ENCODE assay signal across 8 cellular contexts in the genomic region with DNA sequence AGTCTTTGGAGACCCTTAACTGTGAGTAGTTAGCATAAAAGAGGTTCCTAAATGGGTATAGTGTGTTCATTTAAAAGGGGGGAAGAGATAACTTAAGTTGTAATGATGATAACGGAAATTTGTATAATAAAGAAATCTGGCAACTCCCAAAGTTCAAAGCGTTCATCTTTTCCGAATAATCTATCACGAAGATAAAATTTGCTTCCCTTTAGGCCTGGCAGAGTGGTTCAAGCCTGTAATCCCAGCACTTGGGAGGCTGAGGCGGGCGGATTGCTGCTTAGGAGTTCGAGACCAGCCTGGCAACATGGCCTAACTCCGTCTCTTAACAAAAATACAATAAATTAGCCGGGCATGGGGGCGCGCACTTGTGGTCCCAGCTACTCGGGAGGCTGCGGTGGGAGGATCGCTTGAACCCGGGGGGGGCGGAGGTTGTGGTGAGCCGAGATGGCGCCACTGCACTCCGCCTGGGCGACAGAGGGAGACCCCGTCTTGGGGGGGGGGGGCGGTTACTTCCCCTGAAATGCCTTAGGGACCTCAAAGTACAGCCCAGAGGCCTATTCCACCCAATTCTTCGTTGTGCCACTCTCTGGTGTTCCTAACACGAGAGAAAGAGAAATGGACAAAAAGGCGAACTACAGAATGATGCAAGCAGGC. TPM values are rescaled to one million over a fixed set of nuclear protein-coding genes. Genes with fewer than 3 reads are reported as not detected.
DNase-seq lines count a peak whose midpoint lies in the region; ATAC-seq, FAIRE-seq and TF ChIP-seq lines count a peak whose summit lies in the region.

No MANE protein-coding gene starts in this region.

- TF ChIP-seq EP300 in A549 (IDR thresholded peaks at IDR 0.05), result no peak

- peak; percentile 20 to 45; a peak in 4 of 6 replicates for ATAC-seq in A549

- H4K20me1 ChIP-seq in fibroblast of lung (ENCODE audit: control insufficient read depth, extremely low read depth, insufficient read depth, low read length) (no peaks in the 10 kb centered on the region), osteoblast (ENCODE audit: insufficient read depth, low read length) (peaks cover 3% of the 10 kb centered on the region)

- no peak for TF ChIP-seq RAD21 in A549 (conservative IDR thresholded peaks at IDR 0.05 in 1 of 2, IDR thresholded peaks at IDR 0.05 in 1 of 2)

- H3K4me1 ChIP-seq in A549 (peaks cover 13% of the 10 kb centered on the region; the same call in 2 of the 3 replicates), HUES48 (ENCODE audit: control insufficient read depth, insufficient read depth, low read length) (no peaks in the 10 kb centered on the region), fibroblast of lung (ENCODE audit: control insufficient read depth, extremely low read depth, insufficient read depth, low read length) (peaks cover 2% of the 10 kb centered on the region), osteoblast (ENCODE audit: insufficient read depth, low read length) (peaks cover 3% of the 10 kb centered on the region)

- DNase-seq in A549 (ENCODE audit: low read depth in 1 of 2, low spot score in 1 of 2) (peak in 1 of 2 experiments; percentile 8), activated T-cell treated with anti-CD3 and anti-CD28 coated beads for 24 hours (ENCODE audit: low read depth) (peak; percentile 17), fibroblast of lung (ENCODE audit: low read depth in 2 of 2) (peak; percentile 7 to 16), osteoblast (ENCODE audit: insufficient read length, low spot score, missing footprints) (peak; percentile 84), ureter (ENCODE audit: low spot score) (peak; percentile 48), DMS53 (lab: John Stamatoyannopoulos, UW) (no peak), NK-92 (lab: John Stamatoyannopoulos, UW; ENCODE audit: unreplicated experiment) (no peak)

- H3K9ac ChIP-seq in HUES48 (ENCODE audit: low read depth, low read length) (peak overlapping the region; percentile 72), fibroblast of lung (ENCODE audit: insufficient read depth, low read length) (peak overlapping the region; percentile 82)

- H2AFZ ChIP-seq in fibroblast of lung (ENCODE audit: low read length) (peak overlapping the region; percentile 15), osteoblast (ENCODE audit: low read length) (peak overlapping the region; percentile 95)

- CTCF ChIA-PET in A549 (lab: Yijun Ruan, JAX), result interaction anchor here (1.3 to 1.7 kb wide), 3 partner anchors 11 to 1006 kb away, joined by 3 to 5 read pairs (median 4); no protein-coding TSS in a partner anchor

- TF ChIP-seq POLR2A in A549 (IDR thresholded peaks at IDR 0.05; ENCODE audit: low read length), result no peak

- H3K27ac ChIP-seq in A549, result peak overlapping the region; percentile 84 to 97
- H3K27ac ChIP-seq in HUES48 (ENCODE audit: low read depth, low read length), result peak overlapping the region; percentile 96
- peak overlapping the region; percentile 96 for H3K27ac ChIP-seq in fibroblast of lung (ENCODE audit: insufficient read depth, low read length)
- H3K27ac ChIP-seq in osteoblast (ENCODE audit: low read depth, low read length), result peak overlapping the region; percentile 98

- POLR2A ChIA-PET in A549 (lab: Yijun Ruan, JAX), result no interaction called here

- H3K4me3 ChIP-seq in A549, result peak overlapping the region; percentile 95
- H3K4me3 ChIP-seq in HUES48 (ENCODE audit: low read depth, low read length), result peak overlapping the region; percentile 79
- peak overlapping the region; percentile 48 to 99 (median 64) for H3K4me3 ChIP-seq in fibroblast of lung (replicated peaks in 1 of 4; ENCODE audit: control extremely low read depth in 1 of 4, insufficient read depth in 1 of 4, low read depth in 3 of 4, low read length in 4 of 4)
- H3K4me3 ChIP-seq in osteoblast (ENCODE audit: insufficient read depth, low read length), result peak overlapping the region; percentile 92

- peak overlapping the region; percentile 90 for H3K4me2 ChIP-seq in A549
- peak overlapping the region; percentile 18 for H3K4me2 ChIP-seq in fibroblast of lung (ENCODE audit: extremely low read depth, insufficient read depth, low read length)
- H3K4me2 ChIP-seq in osteoblast (ENCODE audit: insufficient read depth, low read length), result peak overlapping the region; percentile 75

- no peaks in the 10 kb centered on the region for H3K27me3 ChIP-seq in HUES48 (ENCODE audit: control insufficient read depth, insufficient read depth, low read length)
- H3K27me3 ChIP-seq in fibroblast of lung (ENCODE audit: control insufficient read depth, insufficient read depth, low read length), result no peaks in the 10 kb centered on the region
- no peaks in the 10 kb centered on the region for H3K27me3 ChIP-seq in osteoblast (ENCODE audit: insufficient read depth, low read length)

- H3K79me2 ChIP-seq in fibroblast of lung (ENCODE audit: control insufficient read depth, insufficient read depth, low read length) (peaks cover 48% of the 10 kb centered on the region), osteoblast (ENCODE audit: insufficient read depth, low read length) (peaks cover 56% of the 10 kb centered on the region)

- H3K36me3 ChIP-seq in HUES48 (ENCODE audit: control insufficient read depth, insufficient read depth, low read length) (peaks cover 27% of the 10 kb centered on the region), fibroblast of lung (ENCODE audit: control insufficient read depth, insufficient read depth, low read length) (peaks cover 3% of the 10 kb centered on the region), osteoblast (ENCODE audit: insufficient read depth, low read length) (peaks cover 17% of the 10 kb centered on the region)

- no peaks in the 10 kb centered on the region for H3K9me3 ChIP-seq in A549
- H3K9me3 ChIP-seq in HUES48 (ENCODE audit: control insufficient read depth, insufficient read depth, low read length), result no peaks in the 10 kb centered on the region
- H3K9me3 ChIP-seq in fibroblast of lung (ENCODE audit: control insufficient read depth, insufficient read depth, low read depth, low read length), result no peaks in the 10 kb centered on the region
- H3K9me3 ChIP-seq in osteoblast (ENCODE audit: low read depth, low read length), result no peaks in the 10 kb centered on the region

- 25% methylated on average over 16 of the region's 25 CpGs for WGBS in A549 (ENCODE audit: missing lambda C conversion rate)

- no peak for TF ChIP-seq CTCF in A549 (IDR thresholded peaks at IDR 0.05)
- no peak for TF ChIP-seq CTCF in fibroblast of lung (conservative IDR thresholded peaks at IDR 0.05 in 1 of 2, IDR thresholded peaks at IDR 0.05 in 1 of 2; ENCODE audit: low read depth in 1 of 2, low read length in 2 of 2)
- TF ChIP-seq CTCF in osteoblast (IDR thresholded peaks at IDR 0.05; ENCODE audit: extremely low read depth, low read depth, low read length), result no peak

- FAIRE-seq in A549 (lab: Jason Lieb, UNC), result no peak

TF ChIP-seq in A549, 52 proteins besides CTCF, POLR2A, EP300 and RAD21 (continues in another document):
- TF ChIP-seq RCOR1 (IDR thresholded peaks at IDR 0.05; ENCODE audit: low read depth, low read length) (no peak), ZSCAN20 (CRISPR knock-in tag; IDR thresholded peaks at IDR 0.05) (no peak), ZC3H11A (IDR thresholded peaks at IDR 0.05) (no peak), RFX5 (IDR thresholded peaks at IDR 0.05) (no peak), EHMT2 (IDR thresholded peaks at IDR 0.05; ENCODE audit: low read depth) (no peak), TP53 (CRISPR knock-in tag; IDR thresholded peaks at IDR 0.05) (no peak), RNF2 (IDR thresholded peaks at IDR 0.05; ENCODE audit: borderline replicate concordance, low read depth) (no peak), KDM1A (IDR thresholded peaks at IDR 0.05; ENCODE audit: low read depth) (no peak), MAZ (IDR thresholded peaks at IDR 0.05; ENCODE audit: borderline replicate concordance, low read depth, low read length) (no peak), ZNF302 (CRISPR knock-in tag; IDR thresholded peaks at IDR 0.05) (no peak), CBX2 (IDR thresholded peaks at IDR 0.05; ENCODE audit: borderline replicate concordance, low read depth) (no peak), EHF (CRISPR knock-in tag; IDR thresholded peaks at IDR 0.05) (no peak), JUN (IDR thresholded peaks at IDR 0.05) (no peak), CHD2 (IDR thresholded peaks at IDR 0.05; ENCODE audit: low read length, partially characterized antibody) (no peak), MAFK (IDR thresholded peaks at IDR 0.05; ENCODE audit: partially characterized antibody) (no peak)
- TF ChIP-seq, protein P1, sequence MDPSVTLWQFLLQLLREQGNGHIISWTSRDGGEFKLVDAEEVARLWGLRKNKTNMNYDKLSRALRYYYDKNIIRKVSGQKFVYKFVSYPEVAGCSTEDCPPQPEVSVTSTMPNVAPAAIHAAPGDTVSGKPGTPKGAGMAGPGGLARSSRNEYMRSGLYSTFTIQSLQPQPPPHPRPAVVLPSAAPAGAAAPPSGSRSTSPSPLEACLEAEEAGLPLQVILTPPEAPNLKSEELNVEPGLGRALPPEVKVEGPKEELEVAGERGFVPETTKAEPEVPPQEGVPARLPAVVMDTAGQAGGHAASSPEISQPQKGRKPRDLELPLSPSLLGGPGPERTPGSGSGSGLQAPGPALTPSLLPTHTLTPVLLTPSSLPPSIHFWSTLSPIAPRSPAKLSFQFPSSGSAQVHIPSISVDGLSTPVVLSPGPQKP (IDR thresholded peaks at IDR 0.05; ENCODE audit: low read depth, low read length), result no peak

RNA-seq across cellular contexts. Expression of a gene that starts 0.9 kb away (rescaled TPM):
- polyA plus RNA-seq in A549 (2011; rRNA removed) (40.6 and 56.2 TPM in 2 replicates), A549 (2017; fragmentation: RNase III; extraction: RNeasy Plus Mini Kit Qiagen cat#74134 plus additional on column Dnase treatment) (26.9 to 29.3 TPM (median 27.9 TPM) in 3 replicates), fibroblast of lung (40.7 and 62.4 TPM in 2 replicates)
- polyA plus RNA-seq in A549 (2012; cell fraction: cytosol; rRNA removed), result 7.1 and 7.7 TPM in 2 replicates
- 5.5 and 10.5 TPM in 2 replicates for polyA plus RNA-seq in A549 (2012; cell fraction: nucleus; rRNA removed)
- polyA minus RNA-seq in A549 (2011; rRNA and poly(A)+ RNA removed), result 11.0 and 13.8 TPM in 2 replicates
- total RNA-seq in fibroblast of lung (106 and 139 TPM in 2 replicates), osteoblast (178 and 183 TPM in 2 replicates), ureter (245 TPM)
- polyA plus RNA-seq in fibroblast of lung (2012), result 27.1 and 47.1 TPM in 2 replicates
- 4.4 and 10.0 TPM in 2 replicates for polyA minus RNA-seq in fibroblast of lung (ENCODE audit: low replicate concordance)

RNA-seq across cellular contexts. Expression of a gene that starts 48.5 kb away (rescaled TPM):
- 12.7 and 16.0 TPM in 2 replicates for polyA plus RNA-seq in A549 (2011; rRNA removed)
- 2.7 and 3.0 TPM in 2 replicates for polyA plus RNA-seq in A549 (2012; cell fraction: cytosol; rRNA removed)
- 2.0 and 2.3 TPM in 2 replicates for polyA plus RNA-seq in A549 (2012; cell fraction: nucleus; rRNA removed)
- 10.6 to 11.0 TPM (median 10.9 TPM) in 3 replicates for polyA plus RNA-seq in A549 (2017; fragmentation: RNase III; extraction: RNeasy Plus Mini Kit Qiagen cat#74134 plus additional on column Dnase treatment)
- 10.0 and 10.2 TPM in 2 replicates for polyA minus RNA-seq in A549 (2011; rRNA and poly(A)+ RNA removed)
- 23.6 and 25.6 TPM in 2 replicates for total RNA-seq in fibroblast of lung
- 18.5 and 18.6 TPM in 2 replicates for polyA plus RNA-seq in fibroblast of lung
- 13.6 and 14.1 TPM in 2 replicates for polyA plus RNA-seq in fibroblast of lung (2012)
- polyA minus RNA-seq in fibroblast of lung (ENCODE audit: low replicate concordance), result 3.4 and 3.7 TPM in 2 replicates
- total RNA-seq in osteoblast, result 23.2 and 28.9 TPM in 2 replicates
- 53.3 TPM for total RNA-seq in ureter

Comparison
In these comparisons a context has a peak if more than half of its experiments do, and no peak if none do; other contexts are left out.
1. DNase-seq: peak in activated T-cell treated with anti-CD3 and anti-CD28 coated beads for 24 hours (single experiment), fibroblast of lung (2 of 2), osteoblast (single experiment) and ureter (single experiment); none in DMS53 (single experiment) and NK-92 (single experiment).
2. H3K4me2 ChIP-seq: peak in every context shown above with its lines; median percentile 90 in A549; 75 in osteoblast; 18 in fibroblast of lung.
3. Peak in every context shown above with its lines, with median percentiles within 50 percentile points of each other: H3K27ac ChIP-seq and H3K4me3 ChIP-seq.